Comparison of ENCODE assay signal across 8 cellular contexts in genomic region chr12:60387356-60387755, GRCh38.
"Had no signal": no experiment of that assay in that cellular context is flagged by ENCODE, and none has a peak within 500 bp of the region (broad histone marks: within the 10 kb centered on the region; RNA-seq: fewer than 3 reads in every experiment).

No MANE protein-coding gene starts in this region.

- H3K4me3 ChIP-seq: GM23248 had no signal

- H3K4me3 Mint-ChIP-seq: H9 had no signal

- H3K4me1 Mint-ChIP-seq: H9 had no signal

- H3K27ac Mint-ChIP-seq: H9 had no signal

- H2AFZ ChIP-seq: GM23248 had no signal

- DNase-seq: GM23248, H9, HCEC 1CT, IMR-90, KBM-7 had no signal

- H3K9ac ChIP-seq: GM23248 had no signal

- H3K27ac ChIP-seq: GM23248, HL-60 had no signal

- FAIRE-seq: H1, H54 had no signal
